ENCODE assay signal across 1 cellular context in the genomic region with DNA sequence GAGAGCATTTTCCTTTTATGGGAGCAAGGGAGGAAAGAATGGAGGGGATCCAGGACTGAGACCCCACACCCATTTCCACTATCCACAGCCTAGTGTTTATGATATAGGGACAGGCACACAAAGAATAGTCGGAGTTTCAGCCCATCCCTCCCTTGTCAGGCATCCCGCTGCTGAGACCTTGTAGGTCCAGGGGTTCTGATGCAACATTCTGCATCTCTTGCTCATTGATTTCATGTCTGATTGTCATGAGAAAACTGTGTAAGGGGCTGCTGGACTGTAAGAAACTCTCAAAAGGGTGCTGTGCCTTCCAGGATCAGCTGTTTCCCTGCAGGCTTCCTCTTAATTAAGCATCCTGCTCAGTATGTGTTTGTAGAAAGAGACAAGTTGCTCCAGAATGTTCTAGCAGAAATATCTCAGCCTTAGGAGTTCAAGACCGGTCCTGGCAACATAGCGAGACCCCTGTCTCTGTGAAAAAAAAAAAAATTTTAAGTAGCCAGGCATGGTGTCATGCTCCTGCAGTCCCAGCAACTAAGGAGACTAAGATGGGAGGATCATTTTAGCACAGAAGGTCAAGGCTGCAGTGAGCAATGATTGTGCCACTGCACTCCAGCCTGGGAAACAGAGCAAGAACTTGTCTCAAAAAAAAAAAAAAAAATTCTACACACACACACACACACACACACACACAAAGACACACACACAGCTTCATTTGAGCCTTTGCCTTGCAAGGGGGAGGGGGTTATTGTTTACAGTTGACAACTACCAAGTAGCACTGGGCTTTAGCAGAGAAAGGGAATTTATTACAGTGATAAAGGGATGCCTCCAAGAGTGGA.
A peak's percentile ranks its signal among the peaks of the same experiment; 100 is the strongest.
TF ChIP-seq lines count a peak whose summit lies in the region.

No MANE protein-coding gene starts in this region.

TF ChIP-seq in K562, 482 proteins besides CTCF, POLR2A, EP300 and RAD21 (continued from another document and continues in another):
- TF ChIP-seq, protein P1, sequence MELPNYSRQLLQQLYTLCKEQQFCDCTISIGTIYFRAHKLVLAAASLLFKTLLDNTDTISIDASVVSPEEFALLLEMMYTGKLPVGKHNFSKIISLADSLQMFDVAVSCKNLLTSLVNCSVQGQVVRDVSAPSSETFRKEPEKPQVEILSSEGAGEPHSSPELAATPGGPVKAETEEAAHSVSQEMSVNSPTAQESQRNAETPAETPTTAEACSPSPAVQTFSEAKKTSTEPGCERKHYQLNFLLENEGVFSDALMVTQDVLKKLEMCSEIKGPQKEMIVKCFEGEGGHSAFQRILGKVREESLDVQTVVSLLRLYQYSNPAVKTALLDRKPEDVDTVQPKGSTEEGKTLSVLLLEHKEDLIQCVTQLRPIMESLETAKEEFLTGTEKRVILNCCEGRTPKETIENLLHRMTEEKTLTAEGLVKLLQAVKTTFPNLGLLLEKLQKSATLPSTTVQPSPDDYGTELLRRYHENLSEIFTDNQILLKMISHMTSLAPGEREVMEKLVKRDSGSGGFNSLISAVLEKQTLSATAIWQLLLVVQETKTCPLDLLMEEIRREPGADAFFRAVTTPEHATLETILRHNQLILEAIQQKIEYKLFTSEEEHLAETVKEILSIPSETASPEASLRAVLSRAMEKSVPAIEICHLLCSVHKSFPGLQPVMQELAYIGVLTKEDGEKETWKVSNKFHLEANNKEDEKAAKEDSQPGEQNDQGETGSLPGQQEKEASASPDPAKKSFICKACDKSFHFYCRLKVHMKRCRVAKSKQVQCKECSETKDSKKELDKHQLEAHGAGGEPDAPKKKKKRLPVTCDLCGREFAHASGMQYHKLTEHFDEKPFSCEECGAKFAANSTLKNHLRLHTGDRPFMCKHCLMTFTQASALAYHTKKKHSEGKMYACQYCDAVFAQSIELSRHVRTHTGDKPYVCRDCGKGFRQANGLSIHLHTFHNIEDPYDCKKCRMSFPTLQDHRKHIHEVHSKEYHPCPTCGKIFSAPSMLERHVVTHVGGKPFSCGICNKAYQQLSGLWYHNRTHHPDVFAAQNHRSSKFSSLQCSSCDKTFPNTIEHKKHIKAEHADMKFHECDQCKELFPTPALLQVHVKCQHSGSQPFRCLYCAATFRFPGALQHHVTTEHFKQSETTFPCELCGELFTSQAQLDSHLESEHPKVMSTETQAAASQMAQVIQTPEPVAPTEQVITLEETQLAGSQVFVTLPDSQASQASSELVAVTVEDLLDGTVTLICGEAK (IDR thresholded peaks at IDR 0.05) = peak; percentile 5; the same call in 1 of the 2 replicates
- TF ChIP-seq, protein P1 (CRISPR knock-in tag; IDR thresholded peaks at IDR 0.05) = no peak
- TF ChIP-seq SIX5 (IDR thresholded peaks at IDR 0.05; ENCODE audit: borderline replicate concordance in 1 of 2, insufficient read depth in 1 of 2, low read depth in 1 of 2, low read length in 2 of 2) = no peak
- peak; percentile 28; the same call in 1 of the 2 replicates for TF ChIP-seq MEF2D (tag; conservative IDR thresholded peaks at IDR 0.05; ENCODE audit: low read depth)
- peak; percentile 99 for TF ChIP-seq CEBPG (CRISPR knock-in tag; IDR thresholded peaks at IDR 0.05)
- peak; percentile 97 to 99 for TF ChIP-seq CEBPG (tag; conservative IDR thresholded peaks at IDR 0.05 in 1 of 2, IDR thresholded peaks at IDR 0.05 in 1 of 2)
- TF ChIP-seq, protein P2, sequence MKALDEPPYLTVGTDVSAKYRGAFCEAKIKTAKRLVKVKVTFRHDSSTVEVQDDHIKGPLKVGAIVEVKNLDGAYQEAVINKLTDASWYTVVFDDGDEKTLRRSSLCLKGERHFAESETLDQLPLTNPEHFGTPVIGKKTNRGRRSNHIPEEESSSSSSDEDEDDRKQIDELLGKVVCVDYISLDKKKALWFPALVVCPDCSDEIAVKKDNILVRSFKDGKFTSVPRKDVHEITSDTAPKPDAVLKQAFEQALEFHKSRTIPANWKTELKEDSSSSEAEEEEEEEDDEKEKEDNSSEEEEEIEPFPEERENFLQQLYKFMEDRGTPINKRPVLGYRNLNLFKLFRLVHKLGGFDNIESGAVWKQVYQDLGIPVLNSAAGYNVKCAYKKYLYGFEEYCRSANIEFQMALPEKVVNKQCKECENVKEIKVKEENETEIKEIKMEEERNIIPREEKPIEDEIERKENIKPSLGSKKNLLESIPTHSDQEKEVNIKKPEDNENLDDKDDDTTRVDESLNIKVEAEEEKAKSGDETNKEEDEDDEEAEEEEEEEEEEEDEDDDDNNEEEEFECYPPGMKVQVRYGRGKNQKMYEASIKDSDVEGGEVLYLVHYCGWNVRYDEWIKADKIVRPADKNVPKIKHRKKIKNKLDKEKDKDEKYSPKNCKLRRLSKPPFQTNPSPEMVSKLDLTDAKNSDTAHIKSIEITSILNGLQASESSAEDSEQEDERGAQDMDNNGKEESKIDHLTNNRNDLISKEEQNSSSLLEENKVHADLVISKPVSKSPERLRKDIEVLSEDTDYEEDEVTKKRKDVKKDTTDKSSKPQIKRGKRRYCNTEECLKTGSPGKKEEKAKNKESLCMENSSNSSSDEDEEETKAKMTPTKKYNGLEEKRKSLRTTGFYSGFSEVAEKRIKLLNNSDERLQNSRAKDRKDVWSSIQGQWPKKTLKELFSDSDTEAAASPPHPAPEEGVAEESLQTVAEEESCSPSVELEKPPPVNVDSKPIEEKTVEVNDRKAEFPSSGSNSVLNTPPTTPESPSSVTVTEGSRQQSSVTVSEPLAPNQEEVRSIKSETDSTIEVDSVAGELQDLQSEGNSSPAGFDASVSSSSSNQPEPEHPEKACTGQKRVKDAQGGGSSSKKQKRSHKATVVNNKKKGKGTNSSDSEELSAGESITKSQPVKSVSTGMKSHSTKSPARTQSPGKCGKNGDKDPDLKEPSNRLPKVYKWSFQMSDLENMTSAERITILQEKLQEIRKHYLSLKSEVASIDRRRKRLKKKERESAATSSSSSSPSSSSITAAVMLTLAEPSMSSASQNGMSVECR (CRISPR knock-in tag; IDR thresholded peaks at IDR 0.05) = no peak
- no peak for TF ChIP-seq MEF2A (IDR thresholded peaks at IDR 0.05; ENCODE audit: control insufficient read depth, low read depth, low read length)
- no peak for TF ChIP-seq CBX2 (IDR thresholded peaks at IDR 0.05; ENCODE audit: insufficient read depth, low read length, poor library complexity, severe bottlenecking)
- no peak for TF ChIP-seq RFX1 (IDR thresholded peaks at IDR 0.05)
- no peak for TF ChIP-seq HMG20B (CRISPR knock-in tag; IDR thresholded peaks at IDR 0.05)
- TF ChIP-seq FOXJ2 (tag; IDR thresholded peaks at IDR 0.05) = peak; percentile 34; the same call in 1 of the 2 replicates
- TF ChIP-seq, protein P3, sequence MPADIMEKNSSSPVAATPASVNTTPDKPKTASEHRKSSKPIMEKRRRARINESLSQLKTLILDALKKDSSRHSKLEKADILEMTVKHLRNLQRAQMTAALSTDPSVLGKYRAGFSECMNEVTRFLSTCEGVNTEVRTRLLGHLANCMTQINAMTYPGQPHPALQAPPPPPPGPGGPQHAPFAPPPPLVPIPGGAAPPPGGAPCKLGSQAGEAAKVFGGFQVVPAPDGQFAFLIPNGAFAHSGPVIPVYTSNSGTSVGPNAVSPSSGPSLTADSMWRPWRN (IDR thresholded peaks at IDR 0.05; ENCODE audit: low read depth) = no peak
- TF ChIP-seq, protein P4, sequence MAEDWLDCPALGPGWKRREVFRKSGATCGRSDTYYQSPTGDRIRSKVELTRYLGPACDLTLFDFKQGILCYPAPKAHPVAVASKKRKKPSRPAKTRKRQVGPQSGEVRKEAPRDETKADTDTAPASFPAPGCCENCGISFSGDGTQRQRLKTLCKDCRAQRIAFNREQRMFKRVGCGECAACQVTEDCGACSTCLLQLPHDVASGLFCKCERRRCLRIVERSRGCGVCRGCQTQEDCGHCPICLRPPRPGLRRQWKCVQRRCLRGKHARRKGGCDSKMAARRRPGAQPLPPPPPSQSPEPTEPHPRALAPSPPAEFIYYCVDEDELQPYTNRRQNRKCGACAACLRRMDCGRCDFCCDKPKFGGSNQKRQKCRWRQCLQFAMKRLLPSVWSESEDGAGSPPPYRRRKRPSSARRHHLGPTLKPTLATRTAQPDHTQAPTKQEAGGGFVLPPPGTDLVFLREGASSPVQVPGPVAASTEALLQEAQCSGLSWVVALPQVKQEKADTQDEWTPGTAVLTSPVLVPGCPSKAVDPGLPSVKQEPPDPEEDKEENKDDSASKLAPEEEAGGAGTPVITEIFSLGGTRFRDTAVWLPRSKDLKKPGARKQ (CRISPR knock-in tag; IDR thresholded peaks at IDR 0.05) = no peak
- no peak for TF ChIP-seq YY1 (IDR thresholded peaks at IDR 0.05; ENCODE audit: borderline replicate concordance in 1 of 3, control insufficient read depth in 1 of 3, extremely low read depth in 1 of 3, insufficient read depth in 3 of 3, insufficient read length in 1 of 3, insufficient replicate concordance in 2 of 3, low read depth in 1 of 3, low read length in 2 of 3)
- TF ChIP-seq ATF7 (IDR thresholded peaks at IDR 0.05) = peak; percentile 95
- no peak for TF ChIP-seq ATF1 (CRISPR knock-in tag; IDR thresholded peaks at IDR 0.05)
- TF ChIP-seq ATF1 (tag; IDR thresholded peaks at IDR 0.05) = no peak
- TF ChIP-seq KLF1 (tag; IDR thresholded peaks at IDR 0.05) = no peak
- no peak for TF ChIP-seq ZNF41 (CRISPR knock-in tag; conservative IDR thresholded peaks at IDR 0.05)
- peak; percentile 51 for TF ChIP-seq FOSL1 (tag; conservative IDR thresholded peaks at IDR 0.05)
- no peak for TF ChIP-seq POU5F1 (IDR thresholded peaks at IDR 0.05; ENCODE audit: borderline replicate concordance, low read depth, low read length, partially characterized antibody)
- no peak for TF ChIP-seq NR2C2 (CRISPR knock-in tag; IDR thresholded peaks at IDR 0.05)
- TF ChIP-seq NR2C2 (tag; IDR thresholded peaks at IDR 0.05) = peak; percentile 56; the same call in 1 of the 2 replicates
- no peak for TF ChIP-seq ZBTB8A (IDR thresholded peaks at IDR 0.05; ENCODE audit: partially characterized antibody)
- TF ChIP-seq, protein P5, sequence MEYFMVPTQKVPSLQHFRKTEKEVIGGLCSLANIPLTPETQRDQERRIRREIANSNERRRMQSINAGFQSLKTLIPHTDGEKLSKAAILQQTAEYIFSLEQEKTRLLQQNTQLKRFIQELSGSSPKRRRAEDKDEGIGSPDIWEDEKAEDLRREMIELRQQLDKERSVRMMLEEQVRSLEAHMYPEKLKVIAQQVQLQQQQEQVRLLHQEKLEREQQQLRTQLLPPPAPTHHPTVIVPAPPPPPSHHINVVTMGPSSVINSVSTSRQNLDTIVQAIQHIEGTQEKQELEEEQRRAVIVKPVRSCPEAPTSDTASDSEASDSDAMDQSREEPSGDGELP (CRISPR knock-in tag; IDR thresholded peaks at IDR 0.05; ENCODE audit: borderline replicate concordance) = peak; percentile 73
- peak; percentile 77; the same call in 1 of the 2 replicates for TF ChIP-seq MYC (IDR thresholded peaks at IDR 0.05; ENCODE audit: low read depth, low read length)
- no peak; the same call in 1 of the 2 replicates for TF ChIP-seq MYC (CRISPR knock-in tag; IDR thresholded peaks at IDR 0.05; ENCODE audit: borderline replicate concordance, low read depth)
- no peak for TF ChIP-seq MAZ (CRISPR knock-in tag; conservative IDR thresholded peaks at IDR 0.05 in 1 of 2, IDR thresholded peaks at IDR 0.05 in 1 of 2)
